Comparison of ENCODE assay signal across 5 cellular contexts in the genomic region with DNA sequence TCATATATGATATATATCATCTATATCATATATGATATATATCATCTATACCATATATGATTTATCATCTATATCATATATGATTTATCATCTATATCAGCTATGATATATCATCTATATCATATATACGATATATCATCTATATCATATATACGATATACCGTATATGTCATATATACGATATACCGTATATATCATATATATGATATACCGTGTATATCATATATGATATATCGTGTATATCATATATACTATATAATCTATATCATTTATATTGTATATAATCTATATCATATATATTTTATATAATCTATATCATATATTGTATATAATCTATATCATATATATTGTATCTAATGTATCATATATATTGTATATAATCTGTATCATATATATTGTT. TPM values are rescaled to one million over a fixed set of nuclear protein-coding genes. Genes with fewer than 3 reads are reported as not detected.
"Had no signal": no experiment of that assay in that cellular context is flagged by ENCODE, and none has a peak within 500 bp of the region (broad histone marks: within the 10 kb centered on the region; RNA-seq: fewer than 3 reads in every experiment).

No MANE protein-coding gene starts in this region.

RNA-seq across cellular contexts. Expression of a gene that starts 55.9 kb away (rescaled TPM):
- total RNA-seq: left colon, left ventricle myocardium inferior, mammary epithelial cell, mononuclear cell had no signal
- polyA plus RNA-seq: keratinocyte had no signal
